24 cellular contexts compared by ENCODE assay signal in the genomic region with DNA sequence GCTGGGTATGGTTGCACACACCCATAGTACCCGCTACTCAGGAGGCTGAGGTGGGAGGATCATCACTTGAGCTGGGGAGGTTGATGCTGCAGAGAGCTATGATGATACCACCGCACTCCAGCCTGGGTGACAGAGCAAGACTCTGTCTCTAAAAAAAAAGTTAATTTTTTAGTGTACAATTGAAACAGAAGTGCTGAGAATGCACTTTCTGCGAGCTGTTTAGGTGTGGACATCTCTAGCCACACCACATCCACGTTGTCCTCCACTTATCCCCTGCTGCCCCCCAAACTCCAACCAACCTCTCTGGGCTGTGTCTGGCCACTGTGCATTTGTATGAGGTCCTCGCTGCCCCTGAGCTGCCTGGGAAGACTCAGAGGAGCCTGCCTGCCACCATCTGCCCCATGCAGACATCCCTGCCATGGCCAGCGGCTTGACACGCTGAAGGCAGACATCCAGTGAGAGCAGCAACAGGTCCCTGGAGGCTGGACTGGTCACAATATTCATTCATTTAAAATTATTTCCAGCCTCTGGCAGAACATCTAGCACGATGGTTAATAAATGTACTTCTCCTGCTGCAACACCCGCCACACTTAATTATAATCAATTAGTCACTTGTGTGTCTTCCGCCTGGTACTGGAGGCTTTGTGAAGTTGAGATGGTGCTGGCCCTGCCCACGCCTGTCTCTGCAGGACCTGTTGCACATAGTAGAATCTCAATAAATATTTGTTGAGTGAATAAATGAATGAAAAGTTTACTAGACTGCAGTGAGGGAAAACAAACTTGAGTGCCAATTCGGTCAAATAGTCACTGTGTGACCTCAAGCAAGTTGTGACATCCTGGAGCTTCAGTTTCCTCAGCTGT.
"Had no signal": no experiment of that assay in that cellular context is flagged by ENCODE, and none has a peak within 500 bp of the region (broad histone marks: within the 10 kb centered on the region; RNA-seq: fewer than 3 reads in every experiment).

No MANE protein-coding gene starts in this region.

- H3K4me1 ChIP-seq: breast epithelium had no signal

- H3K36me3 ChIP-seq: breast epithelium had no signal

- H3K27ac ChIP-seq: breast epithelium, SK-N-MC had no signal

- H3K4me3 ChIP-seq: breast epithelium, SK-N-MC had no signal

- ATAC-seq: activated CD8-positive, alpha-beta memory T cell treated with anti-CD3 and anti-CD28 coated beads, Interleukin-2, amount 10 ng/mL, durations not matched to agents 7 days and 5 days; WTC11 had no signal

- H3K27me3 Mint-ChIP-seq: activated naive CD4-positive, alpha-beta T cell treated with anti-CD3 and anti-CD28 coated beads, Interleukin-2, amount 50 U/mL, for 24 hours had no signal

- DNase-seq: activated CD4-positive, alpha-beta T cell treated with anti-CD3 and anti-CD28 coated beads for 1 hour; activated CD4-positive, alpha-beta T cell treated with anti-CD3 and anti-CD28 coated beads, Interleukin-2, amount 10 ng/mL, durations not matched to agents 24 days and 14 days; activated CD4-positive, alpha-beta T cell treated with anti-CD3 and anti-CD28 coated beads, Interleukin-2, amount 50 U/mL, for 48 hours; activated CD8-positive, alpha-beta memory T cell treated with anti-CD3 and anti-CD28 coated beads, Interleukin-2, amount 10 ng/mL, durations not matched to agents 7 days and 5 days; activated effector memory CD4-positive, alpha-beta T cell treated with Interleukin-2 at 50 U/mL for 16 hours; activated naive CD4-positive, alpha-beta T cell; activated T-cell treated with anti-CD3 and anti-CD28 coated beads, Interleukin-2, amount 50 U/mL, for 24 hours; aorta; caudate nucleus; Kasumi-1; NCI-H1105 treated with DMSO at 0.1 percent for 48 hours; NCI-H1436 treated with DMSO at 0.1 percent for 48 hours; NCI-H1930; NCI-H2171; NCI-H226; NCI-H526; NK-92 treated with Interleukin-12 subunit alpha and Interleukin-12 subunit beta, amount 100 ng/mL, for 24 hours; SW 1271 had no signal

- H3K4me3 Mint-ChIP-seq: activated CD4-positive, alpha-beta T cell treated with anti-CD3 and anti-CD28 coated beads, Interleukin-2, amount 10 ng/mL, durations not matched to agents 24 days and 14 days; activated CD8-positive, alpha-beta memory T cell treated with anti-CD3 and anti-CD28 coated beads, Interleukin-2, amount 10 ng/mL, durations not matched to agents 7 days and 5 days; activated naive CD4-positive, alpha-beta T cell treated with anti-CD3 and anti-CD28 coated beads, Interleukin-2, amount 50 U/mL, for 24 hours; activated T-cell treated with anti-CD3 and anti-CD28 coated beads, Interleukin-2, amount 50 U/mL, for 24 hours; activated T-helper 1 cell treated with anti-CD3 and anti-CD28 coated beads, Interleukin-12 subunit alpha, Interleukin-12 subunit beta, Interleukin-2, Interleukin-4 antibody, amounts not matched to agents 30 ng/mL and 10 ng/mL and 1 ng/mL, durations not matched to agents 14 hours and 24 hours and 36 hours; T-helper 2 cell treated with Interferon-gamma antibody and Interleukin-4, amounts not matched to agents 5 μg/mL and 100 μg/mL, for 36 hours; WTC11 had no signal

- H3K27me3 ChIP-seq: breast epithelium had no signal

- H3K36me3 Mint-ChIP-seq: activated CD8-positive, alpha-beta memory T cell treated with anti-CD3 and anti-CD28 coated beads, Interleukin-2, amount 10 ng/mL, durations not matched to agents 7 days and 5 days; activated naive CD4-positive, alpha-beta T cell treated with anti-CD3 and anti-CD28 coated beads, Interleukin-2, amount 50 U/mL, for 24 hours; WTC11 had no signal

- H3K27ac Mint-ChIP-seq: activated CD4-positive, alpha-beta T cell treated with anti-CD3 and anti-CD28 coated beads, Interleukin-2, amount 10 ng/mL, durations not matched to agents 24 days and 14 days; activated CD8-positive, alpha-beta memory T cell treated with anti-CD3 and anti-CD28 coated beads, Interleukin-2, amount 10 ng/mL, durations not matched to agents 7 days and 5 days; activated naive CD4-positive, alpha-beta T cell treated with anti-CD3 and anti-CD28 coated beads, Interleukin-2, amount 50 U/mL, for 24 hours; activated T-cell treated with anti-CD3 and anti-CD28 coated beads, Interleukin-2, amount 50 U/mL, for 24 hours; activated T-helper 1 cell treated with anti-CD3 and anti-CD28 coated beads, Interleukin-12 subunit alpha, Interleukin-12 subunit beta, Interleukin-2, Interleukin-4 antibody, amounts not matched to agents 30 ng/mL and 10 ng/mL and 1 ng/mL, durations not matched to agents 14 hours and 24 hours and 36 hours; T-helper 2 cell treated with Interferon-gamma antibody and Interleukin-4, amounts not matched to agents 5 μg/mL and 100 μg/mL, for 36 hours; WTC11 had no signal

- H3K9me3 Mint-ChIP-seq: activated T-cell treated with anti-CD3 and anti-CD28 coated beads, Interleukin-2, amount 50 U/mL, for 24 hours; T-helper 2 cell treated with Interferon-gamma antibody and Interleukin-4, amounts not matched to agents 5 μg/mL and 100 μg/mL, for 36 hours had no signal

- H3K4me1 Mint-ChIP-seq: WTC11 had no signal
